ENCODE assay signal across 8 cellular contexts in the genomic region with DNA sequence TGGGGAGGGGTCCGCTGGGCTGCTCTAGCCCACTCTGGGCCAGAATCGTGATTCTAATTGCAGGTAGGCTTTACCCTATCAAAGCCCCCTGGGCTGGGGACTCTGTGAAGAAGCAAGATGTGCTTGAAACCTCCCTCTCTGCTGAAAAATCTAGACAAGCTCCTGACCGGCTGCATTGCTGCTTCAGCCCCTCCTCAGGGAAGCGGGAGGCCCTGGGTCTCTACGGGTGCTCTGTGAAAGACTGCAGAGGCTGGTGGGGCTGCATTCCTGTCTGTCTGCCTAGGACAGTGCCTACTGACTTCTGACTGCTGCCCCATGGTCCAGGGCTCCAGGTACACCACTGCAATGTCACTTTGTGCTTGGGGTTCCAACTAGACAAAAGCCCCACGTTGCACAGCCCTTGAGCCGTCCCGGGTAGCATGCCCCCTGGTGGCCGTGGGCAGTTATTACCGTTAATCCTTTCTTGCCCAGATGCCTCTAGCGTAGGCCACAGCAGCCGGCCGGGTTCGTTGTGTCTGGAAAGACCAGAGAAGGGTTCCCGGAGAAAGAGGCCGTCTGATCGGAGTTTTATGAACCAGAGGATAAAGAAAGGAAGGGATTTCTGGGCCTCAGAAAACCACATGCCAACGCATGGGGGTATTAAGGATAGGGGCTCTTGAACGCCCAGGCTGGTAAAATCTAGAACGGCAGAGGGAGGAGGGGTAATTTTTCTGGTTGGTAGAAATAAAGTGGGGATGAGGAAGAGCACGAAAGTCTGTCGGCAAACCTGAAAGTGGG. TPM values are rescaled to one million over a fixed set of nuclear protein-coding genes. Genes with fewer than 3 reads are reported as not detected.
DNase-seq lines count a peak whose midpoint lies in the region; ATAC-seq and TF ChIP-seq lines count a peak whose summit lies in the region.

No MANE protein-coding gene starts in this region.

- H3K36me3 ChIP-seq in BE2C (no peaks in the 10 kb centered on the region), SU-DHL-6 (ENCODE audit: low read length) (no peaks in the 10 kb centered on the region), adrenal gland (replicated peaks in 1 of 2) (no peaks in the 10 kb centered on the region)

- H3K9me3 ChIP-seq in BE2C, result no peaks in the 10 kb centered on the region
- H3K9me3 ChIP-seq in SU-DHL-6 (ENCODE audit: insufficient read depth, low read length), result no peaks in the 10 kb centered on the region
- no peaks in the 10 kb centered on the region for H3K9me3 ChIP-seq in adrenal gland (replicated peaks in 1 of 3)

- no peaks in the 10 kb centered on the region for H3K79me2 ChIP-seq in SU-DHL-6 (ENCODE audit: insufficient read depth, low read length)

- no peaks in the 10 kb centered on the region for H3K9me2 ChIP-seq in SU-DHL-6 (replicated peaks; ENCODE audit: insufficient read depth, low read length)

- H3F3A ChIP-seq in SU-DHL-6 (ENCODE audit: insufficient read depth), result no peaks in the 10 kb centered on the region

- no peaks in the 10 kb centered on the region for H4K20me1 ChIP-seq in SU-DHL-6 (ENCODE audit: low read depth, low read length)

- ATAC-seq in GM18909 (IDR thresholded peaks at IDR 0.05; ENCODE audit: poor library complexity, unreplicated experiment), result peak; percentile 68
- no peak for ATAC-seq in GM21619 (IDR thresholded peaks at IDR 0.05; ENCODE audit: unreplicated experiment)

- no peak overlapping the region for H3K9ac ChIP-seq in SU-DHL-6 (ENCODE audit: low read length)

- H3K4me1 ChIP-seq in BE2C (no peaks in the 10 kb centered on the region), adrenal gland (replicated peaks in 1 of 2) (no peaks in the 10 kb centered on the region)

- no peak overlapping the region for H3K4me2 ChIP-seq in SU-DHL-6 (ENCODE audit: low read depth, low read length, poor library complexity, severe bottlenecking)

- DNase-seq in BE2C, result peak; percentile 39
- peak; percentile 65 for DNase-seq in HuH-7.5 (ENCODE audit: low spot score)
- peak; percentile 27 to 62 (median 45) for DNase-seq in adrenal gland
- DNase-seq in kidney glomerular epithelial cell (lab: John Stamatoyannopoulos, UW), result peak; percentile 3
- peak; percentile 31 for DNase-seq in stimulated activated CD8-positive, alpha-beta memory T cell treated with anti-CD3 and anti-CD28 coated beads, Interleukin-12 subunit alpha, Interleukin-12 subunit beta, amount 100 ng/mL, for 1 hour (ENCODE audit: low read depth)

- TF ChIP-seq CTCF in BE2C (IDR thresholded peaks at IDR 0.05; ENCODE audit: low read depth, low read length) (peak; percentile 67), SU-DHL-6 (IDR thresholded peaks at IDR 0.05; ENCODE audit: insufficient read depth, low read length, poor library complexity, severe bottlenecking) (peak; percentile 84), adrenal gland (IDR thresholded peaks at IDR 0.05) (peak; percentile 48 to 71 (median 64))

- H3K4me3 ChIP-seq in BE2C (ENCODE audit: low read depth, low read length), result no peak overlapping the region
- H3K4me3 ChIP-seq in SU-DHL-6 (ENCODE audit: insufficient read depth, low read length, poor library complexity, severe bottlenecking), result no peak overlapping the region
- no peak overlapping the region for H3K4me3 ChIP-seq in adrenal gland

- TF ChIP-seq POLR2A in adrenal gland (IDR thresholded peaks at IDR 0.05), result no peak

- no peaks in the 10 kb centered on the region for H3K27me3 ChIP-seq in BE2C
- H3K27me3 ChIP-seq in SU-DHL-6 (ENCODE audit: low read length), result no peaks in the 10 kb centered on the region
- no peaks in the 10 kb centered on the region for H3K27me3 ChIP-seq in adrenal gland

- WGBS in adrenal gland, 4 donors, result 61 to 67% (median 61%) methylated on average over 18 to 22 of the region's 22 CpGs

- no peak overlapping the region for H2AFZ ChIP-seq in SU-DHL-6 (ENCODE audit: low read depth, low read length, severe bottlenecking)

- H3K27ac ChIP-seq in SU-DHL-6 (ENCODE audit: low read depth, low read length), result no peak overlapping the region
- H3K27ac ChIP-seq in adrenal gland, result no peak overlapping the region

- intact Hi-C loops in adrenal gland (cut with DNase I), result loop anchor here in 1 of 2 donors (10.0 kb wide), 1 partner anchor 290 kb away; no protein-coding TSS in a partner anchor

RNA-seq across cellular contexts. Expression of a gene that starts 15.9 kb away (rescaled TPM):
- polyA plus RNA-seq in BE2C (2012; ENCODE audit: insufficient read depth, insufficient read length, low read depth), result not detected
- total RNA-seq in adrenal gland, result not detected
- not detected for polyA plus RNA-seq in adrenal gland

RNA-seq across cellular contexts. Expression of a gene that starts 49.2 kb away (rescaled TPM):
- 8.5 TPM for polyA plus RNA-seq in BE2C (2012; ENCODE audit: insufficient read depth, insufficient read length, low read depth)
- total RNA-seq in adrenal gland, result 10 to 100 TPM in 5 of 8 donors, 1 to 10 TPM in 3; 1.3 to 48.2 (median 15.7) TPM
- polyA plus RNA-seq in adrenal gland, result 1 to 10 TPM; 4.1 to 5.1 (median 4.3) TPM

Comparison
In these comparisons a context has a peak if more than half of its experiments do, and no peak if none do; other contexts are left out.
1. DNase-seq: peak in every context shown above with its lines; median percentile 65 in HuH-7.5; 45 in adrenal gland; 39 in BE2C; 31 in stimulated activated CD8-positive, alpha-beta memory T cell treated with anti-CD3 and anti-CD28 coated beads, Interleukin-12 subunit alpha, Interleukin-12 subunit beta, amount 100 ng/mL, for 1 hour; 3 in kidney glomerular epithelial cell.